Comparison of ENCODE assay signal across 8 cellular contexts in genomic region chr3:186108941-186109865, GRCh38. TPM values are rescaled to one million over a fixed set of nuclear protein-coding genes. Genes with fewer than 3 reads are reported as not detected.
DNase-seq lines count a peak whose midpoint lies in the region; ATAC-seq and TF ChIP-seq lines count a peak whose summit lies in the region.

Gene ETV5 (minus strand): TSS chr3:186109089. CDS start chr3:186105868, 3,221 bp downstream.

- TF ChIP-seq POLR2A in NB4 (IDR thresholded peaks at IDR 0.05; ENCODE audit: extremely low read depth, insufficient read length) (peak; percentile 84), gastroesophageal sphincter (IDR thresholded peaks at IDR 0.05) (peak; percentile 60 to 80)

- H3K18ac ChIP-seq in neuronal stem cell (ENCODE audit: low read length) = peak within 1 kb of the TSS; percentile 98

- no peak within 1 kb of the TSS for H4K91ac ChIP-seq in neuronal stem cell (ENCODE audit: low read depth, low read length, poor library complexity)

- peak within 1 kb of the TSS; percentile 99 for H3K9ac ChIP-seq in neuronal stem cell (ENCODE audit: low read depth, low read length, poor library complexity)
- peak within 1 kb of the TSS; percentile 16 to 82 (median 77) for H3K9ac ChIP-seq in subcutaneous abdominal adipose tissue (ENCODE audit: low read length in 5 of 5)

- peak within 1 kb of the TSS; percentile 79 for H2BK15ac ChIP-seq in neuronal stem cell (ENCODE audit: low read length)

- H3K14ac ChIP-seq in neuronal stem cell (ENCODE audit: low read length) = peak within 1 kb of the TSS; percentile 71

- peak within 1 kb of the TSS; percentile 97 for H2BK5ac ChIP-seq in neuronal stem cell (ENCODE audit: low read length)

- DNase-seq in GM04504 (ENCODE audit: low read depth) (peak; percentile 99), HFFc6 (peak; percentile 100), NB4 (ENCODE audit: low read depth) (peak; percentile 99), SK-N-DZ (ENCODE audit: low spot score) (peak; percentile 99), neuronal stem cell (ENCODE audit: low spot score) (peak; percentile 99)

- H3K23ac ChIP-seq in neuronal stem cell (ENCODE audit: low read depth, low read length, poor library complexity) = peak within 1 kb of the TSS; percentile 70

- H4K8ac ChIP-seq in neuronal stem cell (ENCODE audit: low read depth, low read length) = no peak within 1 kb of the TSS

- TF ChIP-seq CTCF in HFFc6 (IDR thresholded peaks at IDR 0.05) (no peak), NB4 (IDR thresholded peaks at IDR 0.05; ENCODE audit: low read depth, low read length) (no peak), gastroesophageal sphincter (IDR thresholded peaks at IDR 0.05) (peak in 3 of 4 experiments; percentile 25 to 32 (median 25))

- no peaks in the 10 kb centered on the region for H3K36me3 ChIP-seq in gastroesophageal sphincter
- H3K36me3 ChIP-seq in neuronal stem cell (replicated peaks in 1 of 2; ENCODE audit: control insufficient read depth in 2 of 2, insufficient read depth in 2 of 2, low read length in 2 of 2) = peaks cover 0 to 11% of the 10 kb centered on the region in 2 donors
- no peaks in the 10 kb centered on the region for H3K36me3 ChIP-seq in subcutaneous abdominal adipose tissue (ENCODE audit: control insufficient read depth in 5 of 5, insufficient read depth in 5 of 5, low read length in 5 of 5)

- 0 to 2% methylated on average over 8 to 22 of the region's 63 CpGs for WGBS in gastroesophageal sphincter (ENCODE audit: low coverage in 1 of 2), 2 donors
- WGBS in neuronal stem cell (ENCODE audit: extremely low coverage in 2 of 2, insufficient read length in 2 of 2, insufficient replicate concordance in 1 of 2), 2 donors = no CpG with 5 or more reads among the region's 63 CpGs

- no peaks in the 10 kb centered on the region for H3K9me3 Mint-ChIP-seq in HFFc6
- no peaks in the 10 kb centered on the region for H3K9me3 Mint-ChIP-seq in activated naive CD4-positive, alpha-beta T cell treated with anti-CD3 and anti-CD28 coated beads, Interleukin-2, amount 50 U/mL, for 24 hours

- peak within 1 kb of the TSS; percentile 81 for H3K4me3 ChIP-seq in NB4 (ENCODE audit: low read depth, low read length)
- H3K4me3 ChIP-seq in gastroesophageal sphincter = peak within 1 kb of the TSS; percentile 52 to 77
- peak within 1 kb of the TSS; percentile 86 to 96 for H3K4me3 ChIP-seq in neuronal stem cell (ENCODE audit: low read length in 2 of 2)
- peak within 1 kb of the TSS; percentile 77 to 88 (median 83) for H3K4me3 ChIP-seq in subcutaneous abdominal adipose tissue (ENCODE audit: low read depth in 1 of 5, low read length in 5 of 5)

- peak within 1 kb of the TSS; percentile 92 for H3K4me3 Mint-ChIP-seq in HFFc6
- H3K4me3 Mint-ChIP-seq in activated naive CD4-positive, alpha-beta T cell treated with anti-CD3 and anti-CD28 coated beads, Interleukin-2, amount 50 U/mL, for 24 hours = peak within 1 kb of the TSS; percentile 92

- peak within 1 kb of the TSS; percentile 30 for H2BK120ac ChIP-seq in neuronal stem cell (ENCODE audit: low read depth, low read length)

- H3K27ac ChIP-seq in gastroesophageal sphincter = peak within 1 kb of the TSS; percentile 26 to 88 (median 85)
- peak within 1 kb of the TSS; percentile 90 for H3K27ac ChIP-seq in neuronal stem cell (replicated peaks; ENCODE audit: low read length)
- H3K27ac ChIP-seq in subcutaneous abdominal adipose tissue (ENCODE audit: low read depth, low read length) = peak within 1 kb of the TSS; percentile 60

- H3K79me1 ChIP-seq in neuronal stem cell (ENCODE audit: low read depth, low read length) = no peaks in the 10 kb centered on the region

- H3K4me2 ChIP-seq in neuronal stem cell (ENCODE audit: insufficient read depth, low read length, poor library complexity, severe bottlenecking) = peak within 1 kb of the TSS; percentile 52

- TF ChIP-seq EP300 in gastroesophageal sphincter (IDR thresholded peaks at IDR 0.05) = no peak

- H3K4me1 ChIP-seq in gastroesophageal sphincter (peaks cover 3 to 40% (median 4%) of the 10 kb centered on the region in 3 donors), neuronal stem cell (ENCODE audit: control insufficient read depth in 2 of 2, insufficient read depth in 1 of 2, low read depth in 1 of 2, low read length in 2 of 2) (peaks cover 12 to 13% of the 10 kb centered on the region in 2 donors), subcutaneous abdominal adipose tissue (ENCODE audit: control insufficient read depth in 5 of 5, insufficient read depth in 5 of 5, low read length in 5 of 5) (peaks cover 2 to 51% (median 35%) of the 10 kb centered on the region in 5 donors)

- H3K4me1 Mint-ChIP-seq in HFFc6 (ENCODE audit: low read depth) = peaks cover 39% of the 10 kb centered on the region
- peaks cover 36% of the 10 kb centered on the region for H3K4me1 Mint-ChIP-seq in activated naive CD4-positive, alpha-beta T cell treated with anti-CD3 and anti-CD28 coated beads, Interleukin-2, amount 50 U/mL, for 24 hours

- H3K27me3 Mint-ChIP-seq in HFFc6 (ENCODE audit: insufficient read depth) = peaks cover 10% of the 10 kb centered on the region
- H3K27me3 Mint-ChIP-seq in activated naive CD4-positive, alpha-beta T cell treated with anti-CD3 and anti-CD28 coated beads, Interleukin-2, amount 50 U/mL, for 24 hours = peaks cover 66% of the 10 kb centered on the region

- no peak within 1 kb of the TSS for H3K4ac ChIP-seq in neuronal stem cell (ENCODE audit: low read length)

- H2AFZ ChIP-seq in neuronal stem cell (ENCODE audit: low read length) = peak within 1 kb of the TSS; percentile 98

- ATAC-seq in gastroesophageal sphincter = peak; percentile 98

- H3K36me3 Mint-ChIP-seq in HFFc6 (ENCODE audit: low read depth) = peaks cover 8% of the 10 kb centered on the region; the same call in 1 of the 2 replicates
- H3K36me3 Mint-ChIP-seq in activated naive CD4-positive, alpha-beta T cell treated with anti-CD3 and anti-CD28 coated beads, Interleukin-2, amount 50 U/mL, for 24 hours = no peaks in the 10 kb centered on the region

- H3K27me3 ChIP-seq in gastroesophageal sphincter (peaks cover 5% of the 10 kb centered on the region), neuronal stem cell (ENCODE audit: control insufficient read depth in 3 of 3, insufficient read depth in 3 of 3, low read depth in 1 of 3, low read length in 3 of 3) (peaks cover 0 to 37% (median 9%) of the 10 kb centered on the region in 3 experiments), subcutaneous abdominal adipose tissue (ENCODE audit: control insufficient read depth in 5 of 5, insufficient read depth in 4 of 5, low read length in 5 of 5) (peaks cover 9 to 26% (median 13%) of the 10 kb centered on the region in 5 donors)

- H3K9me3 ChIP-seq in gastroesophageal sphincter (no peaks in the 10 kb centered on the region), neuronal stem cell (replicated peaks in 1 of 2; ENCODE audit: control insufficient read depth in 2 of 2, insufficient read depth in 1 of 2, low read depth in 1 of 2, low read length in 2 of 2) (no peaks in the 10 kb centered on the region), subcutaneous abdominal adipose tissue (ENCODE audit: control insufficient read depth in 5 of 5, low read length in 5 of 5) (no peaks in the 10 kb centered on the region)

- H2AK5ac ChIP-seq in neuronal stem cell (ENCODE audit: low read depth, low read length) = peak within 1 kb of the TSS; percentile 64

- H2BK12ac ChIP-seq in neuronal stem cell (ENCODE audit: low read length) = peak within 1 kb of the TSS; percentile 79

- peak within 1 kb of the TSS; percentile 97 for H3K27ac Mint-ChIP-seq in HFFc6
- peak within 1 kb of the TSS; percentile 76 for H3K27ac Mint-ChIP-seq in activated naive CD4-positive, alpha-beta T cell treated with anti-CD3 and anti-CD28 coated beads, Interleukin-2, amount 50 U/mL, for 24 hours

RNA-seq across cellular contexts. Expression of gene ETV5, which starts in this region (rescaled TPM):
- 10 to 100 TPM; 48.6 to 69.3 (median 52.5) TPM for total RNA-seq in HFFc6 (2021; fragmentation: NEBNext Ultra II Directional; extraction: Animal tissue kit (Norgen Biotek cat#: 25700))
- 0.38 and 2.9 TPM in 2 replicates for polyA plus RNA-seq in SK-N-DZ (2014; cell fraction: cytosol; rRNA removed)
- 0.06 and 0.28 TPM in 2 replicates for polyA plus RNA-seq in SK-N-DZ (2014; cell fraction: nucleus; rRNA removed)
- 10 to 100 TPM in 2 of 4 donors, 1 to 10 TPM in 2; 5.9 to 15.5 (median 9.7) TPM for total RNA-seq in gastroesophageal sphincter
- 60.7 TPM for polyA plus RNA-seq in neuronal stem cell (2013, experiment 1 of 2)
- polyA plus RNA-seq in neuronal stem cell (2013, experiment 2 of 2) = 60.9 TPM

Comparison
In these comparisons a context has a peak if more than half of its experiments do, and no peak if none do; other contexts are left out.
1. Peak in every context shown above with its lines: DNase-seq, ATAC-seq, H3K4me3 ChIP-seq and H3K27ac ChIP-seq.
2. CTCF ChIP-seq: peak in gastroesophageal sphincter (3 of 4); none in HFFc6 (single experiment) and NB4 (single experiment).